Comparison of ENCODE assay signal across 11 cellular contexts in the genomic region with DNA sequence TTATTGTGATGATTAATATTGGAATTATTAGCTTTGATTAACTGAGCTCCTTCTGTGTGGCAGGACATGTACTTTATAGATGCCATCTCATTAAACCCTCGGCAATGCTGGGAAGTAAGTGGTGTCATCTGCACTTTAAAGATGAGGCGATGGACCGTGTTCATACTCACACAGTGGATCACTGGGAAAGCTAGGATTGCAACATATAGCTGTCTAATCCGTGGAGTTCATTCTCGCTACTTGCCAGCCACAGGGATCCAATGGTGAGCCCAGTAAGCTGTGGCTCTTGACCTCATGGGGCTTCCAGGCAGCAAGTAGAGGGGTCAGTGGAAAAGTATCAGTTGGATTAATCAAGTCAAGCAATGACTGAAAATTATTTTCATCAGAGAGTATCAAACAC.
"Had no signal": no experiment of that assay in that cellular context is flagged by ENCODE, and none has a peak within 500 bp of the region (broad histone marks: within the 10 kb centered on the region; RNA-seq: fewer than 3 reads in every experiment).

No MANE protein-coding gene starts in this region.

- H3K36me3 ChIP-seq: esophagus squamous epithelium had no signal

- H3K4me1 ChIP-seq: body of pancreas, esophagus squamous epithelium had no signal

- DNase-seq: aorta, cortex of kidney, esophagus squamous epithelium, heart left ventricle had no signal

- H3K9me3 ChIP-seq: body of pancreas, esophagus squamous epithelium had no signal

- H3K27me3 ChIP-seq: body of pancreas, esophagus squamous epithelium, heart left ventricle had no signal

- FAIRE-seq: colon, frontal cortex, TTC549 had no signal

- H3K4me3 ChIP-seq: body of pancreas, esophagus squamous epithelium, heart left ventricle had no signal

- H3K27ac ChIP-seq: body of pancreas, epithelial cell of prostate, esophagus squamous epithelium, heart left ventricle had no signal

- ATAC-seq: activated T-cell treated with anti-CD3 and anti-CD28 coated beads, Interleukin-2, amount 50 U/mL, for 4 hours; body of pancreas; effector memory CD8-positive, alpha-beta T cell; heart left ventricle had no signal
